In genomic region chr12:92109613-92110012, GRCh38 we compare ENCODE assay signal across 29 cellular contexts. TPM values are rescaled to one million over a fixed set of nuclear protein-coding genes. Genes with fewer than 3 reads are reported as not detected.
DNase-seq lines count a peak whose midpoint lies in the region; ATAC-seq and TF ChIP-seq lines count a peak whose summit lies in the region.
"Had no signal": no experiment of that assay in that cellular context is flagged by ENCODE, and none has a peak within 500 bp of the region (broad histone marks: within the 10 kb centered on the region; RNA-seq: fewer than 3 reads in every experiment).

No MANE protein-coding gene starts in this region.

- H3K9me3 ChIP-seq in CD8-positive, alpha-beta T cell (ENCODE audit: low read length), result no peaks in the 10 kb centered on the region
- H3K9me3 ChIP-seq in T-helper 17 cell (ENCODE audit: control insufficient read depth, low read length, poor library complexity, severe bottlenecking) (no peaks in the 10 kb centered on the region), neutrophil (no peaks in the 10 kb centered on the region)
- H3K9me3 ChIP-seq: ascending aorta, lower lobe of right lung, MG63, testis had no signal

- CTCF ChIA-PET in activated CD4-positive, alpha-beta T cell treated with anti-CD3 and anti-CD28 coated beads for 36 hours (lab: Charles Lee), result no interaction called here
- CTCF ChIA-PET in CD8-positive, alpha-beta T cell (lab: Charles Lee), result no interaction called here

- no peak for TF ChIP-seq CTCF in CD8-positive, alpha-beta T cell (IDR thresholded peaks at IDR 0.05)
- TF ChIP-seq CTCF in neutrophil (IDR thresholded peaks at IDR 0.05) (no peak), type B pancreatic cell (conservative IDR thresholded peaks at IDR 0.05) (no peak)

- H3K9me3 Mint-ChIP-seq in activated CD4-positive, alpha-beta T cell treated with anti-CD3 and anti-CD28 coated beads for 36 hours (ENCODE audit: low read depth), result no peaks in the 10 kb centered on the region
- no peaks in the 10 kb centered on the region for H3K9me3 Mint-ChIP-seq in CD8-positive, alpha-beta T cell
- H3K9me3 Mint-ChIP-seq in type B pancreatic cell, result peaks cover 7% of the 10 kb centered on the region
- H3K9me3 Mint-ChIP-seq: natural killer cell; stimulated activated naive B cell treated with anti-CD40 and anti-IgM and Interleukin-4, amounts not matched to agents 10 μg/mL and 1 μg/mL and 100 μg/mL, for 72 hours had no signal

- peaks cover 83% of the 10 kb centered on the region for H3K4me1 ChIP-seq in CD8-positive, alpha-beta T cell (ENCODE audit: insufficient read depth, low read length)
- H3K4me1 ChIP-seq in neutrophil (ENCODE audit: control insufficient read depth in 1 of 2, insufficient read depth in 1 of 2, low read depth in 1 of 2, low read length in 1 of 2), result peaks cover 56 to 58% of the 10 kb centered on the region in 2 experiments
- H3K4me1 ChIP-seq: ascending aorta had no signal

- no peak overlapping the region for H3K4me3 ChIP-seq in CD8-positive, alpha-beta T cell (ENCODE audit: low read depth, low read length)
- H3K4me3 ChIP-seq in neutrophil (ENCODE audit: low read depth in 1 of 2, low read length in 1 of 2), result no peak overlapping the region
- H3K4me3 ChIP-seq: ascending aorta, cardiac muscle cell, lower lobe of right lung, MG63, PC-9, testis had no signal

- H3K27ac Mint-ChIP-seq in activated CD4-positive, alpha-beta T cell treated with anti-CD3 and anti-CD28 coated beads for 36 hours, result peak overlapping the region; percentile 79
- peak overlapping the region; percentile 80 for H3K27ac Mint-ChIP-seq in CD8-positive, alpha-beta T cell
- H3K27ac Mint-ChIP-seq in T-helper 17 cell, result peak overlapping the region; percentile 12
- no peak overlapping the region for H3K27ac Mint-ChIP-seq in type B pancreatic cell

- H3K27me3 ChIP-seq in CD8-positive, alpha-beta T cell (ENCODE audit: insufficient read depth, low read length), result no peaks in the 10 kb centered on the region
- H3K27me3 ChIP-seq in neutrophil, result no peaks in the 10 kb centered on the region
- H3K27me3 ChIP-seq: ascending aorta, cardiac muscle cell, MG63, testis had no signal

- POLR2A ChIA-PET in activated CD4-positive, alpha-beta T cell treated with anti-CD3 and anti-CD28 coated beads for 36 hours (lab: Charles Lee), result no interaction called here
- POLR2A ChIA-PET in CD8-positive, alpha-beta T cell (lab: Charles Lee), result interaction anchor here (1.1 to 1.4 kb wide), 2 partner anchors 15 to 24 kb away, joined by 3 to 6 read pairs; no protein-coding TSS in a partner anchor

- DNase-seq in activated CD4-positive, alpha-beta T cell treated with anti-CD3 and anti-CD28 coated beads for 36 hours, result peak; percentile 34
- no peak for DNase-seq in activated CD4-positive, alpha-beta T cell treated with anti-CD3 and anti-CD28 coated beads, Interleukin-2, amount 50 U/mL, for 48 hours
- no peak for DNase-seq in CD8-positive, alpha-beta T cell
- DNase-seq in T-helper 17 cell (no peak), NOMO-1 treated with dmso at 0.1 percent for 144 hours (lab: John Stamatoyannopoulos, UW; ENCODE audit: unreplicated experiment) (no peak), type B pancreatic cell (ENCODE audit: extremely low spot score, unreplicated experiment) (no peak)
- DNase-seq: 8988T; activated CD4-positive, alpha-beta T cell treated with anti-CD3 and anti-CD28 coated beads for 4 hours; activated naive CD4-positive, alpha-beta T cell; effector CD4-positive, alpha-beta T cell; GOT3; hypothalamus; KG1; lower lobe of right lung; MG63; natural killer cell; NCI-H1105; NCI-H187 treated with DMSO at 0.1 percent for 48 hours; NCI-H2171; NCI-H510A; NK-92 treated with Interleukin-12 subunit alpha and Interleukin-12 subunit beta, amount 100 ng/mL, for 24 hours; PC-9; SHP77; stimulated activated naive B cell treated with anti-CD40 and anti-IgM and Interleukin-4, amounts not matched to agents 10 μg/mL and 1 μg/mL and 100 μg/mL, for 72 hours; testis had no signal

- peaks cover 4% of the 10 kb centered on the region for H3K36me3 Mint-ChIP-seq in activated CD4-positive, alpha-beta T cell treated with anti-CD3 and anti-CD28 coated beads for 36 hours (ENCODE audit: low read depth)
- peaks cover 4% of the 10 kb centered on the region for H3K36me3 Mint-ChIP-seq in CD8-positive, alpha-beta T cell
- H3K36me3 Mint-ChIP-seq in T-helper 17 cell (ENCODE audit: low read depth) (peaks cover 3% of the 10 kb centered on the region), type B pancreatic cell (peaks cover 4% of the 10 kb centered on the region)
- H3K36me3 Mint-ChIP-seq: natural killer cell had no signal

- H3K4me1 Mint-ChIP-seq in activated CD4-positive, alpha-beta T cell treated with anti-CD3 and anti-CD28 coated beads for 36 hours, result peaks cover 77% of the 10 kb centered on the region
- peaks cover 84% of the 10 kb centered on the region for H3K4me1 Mint-ChIP-seq in CD8-positive, alpha-beta T cell (ENCODE audit: low read depth)
- H3K4me1 Mint-ChIP-seq in T-helper 17 cell, result peaks cover 43% of the 10 kb centered on the region
- peaks cover 43% of the 10 kb centered on the region for H3K4me1 Mint-ChIP-seq in type B pancreatic cell (ENCODE audit: unreplicated experiment)

- H3K4me3 Mint-ChIP-seq in activated CD4-positive, alpha-beta T cell treated with anti-CD3 and anti-CD28 coated beads for 36 hours, result peak overlapping the region; percentile 37
- peak overlapping the region; percentile 71 for H3K4me3 Mint-ChIP-seq in CD8-positive, alpha-beta T cell
- H3K4me3 Mint-ChIP-seq in T-helper 17 cell (no peak overlapping the region), type B pancreatic cell (no peak overlapping the region)
- H3K4me3 Mint-ChIP-seq: natural killer cell; stimulated activated naive B cell treated with anti-CD40 and anti-IgM and Interleukin-4, amounts not matched to agents 10 μg/mL and 1 μg/mL and 100 μg/mL, for 72 hours had no signal

- no peak for ATAC-seq in activated CD4-positive, alpha-beta T cell treated with anti-CD3 and anti-CD28 coated beads for 36 hours
- peak; percentile 22 for ATAC-seq in CD8-positive, alpha-beta T cell
- ATAC-seq in T-helper 17 cell, result no peak
- no peak for ATAC-seq in HG02973 (IDR thresholded peaks at IDR 0.05; ENCODE audit: unreplicated experiment)
- ATAC-seq: natural killer cell; stimulated activated naive B cell treated with anti-CD40 and anti-IgM and Interleukin-4, amounts not matched to agents 10 μg/mL and 1 μg/mL and 100 μg/mL, for 72 hours had no signal

- no peaks in the 10 kb centered on the region for H3K27me3 Mint-ChIP-seq in activated CD4-positive, alpha-beta T cell treated with anti-CD3 and anti-CD28 coated beads for 36 hours
- no peaks in the 10 kb centered on the region for H3K27me3 Mint-ChIP-seq in CD8-positive, alpha-beta T cell (ENCODE audit: low read depth)
- H3K27me3 Mint-ChIP-seq in T-helper 17 cell (no peaks in the 10 kb centered on the region), type B pancreatic cell (no peaks in the 10 kb centered on the region)
- H3K27me3 Mint-ChIP-seq: stimulated activated naive B cell treated with anti-CD40 and anti-IgM and Interleukin-4, amounts not matched to agents 10 μg/mL and 1 μg/mL and 100 μg/mL, for 72 hours had no signal

- intact Hi-C loops in activated CD4-positive, alpha-beta T cell treated with anti-CD3 and anti-CD28 coated beads for 36 hours (cut with DNase I, micrococcal nuclease), result loop anchor here in 1 of 2 experiments (2.0 kb wide), 1 partner anchor 27 kb away; no protein-coding TSS in a partner anchor
- intact Hi-C loops in CD8-positive, alpha-beta T cell (cut with DNase I, micrococcal nuclease), result loop anchor here (2.0 to 5.0 kb wide), 4 partner anchors 13 to 122 kb away; no protein-coding TSS in a partner anchor

- H3K27ac ChIP-seq in CD8-positive, alpha-beta T cell (ENCODE audit: low read depth, low read length), result no peak overlapping the region
- peak overlapping the region; percentile 83 for H3K27ac ChIP-seq in neutrophil
- H3K27ac ChIP-seq: ascending aorta, PC-9, testis had no signal

- no peaks in the 10 kb centered on the region for H3K36me3 ChIP-seq in CD8-positive, alpha-beta T cell (ENCODE audit: insufficient read depth, low read length)
- no peaks in the 10 kb centered on the region for H3K36me3 ChIP-seq in neutrophil
- H3K36me3 ChIP-seq: ascending aorta, cardiac muscle cell, lower lobe of right lung, MG63 had no signal

RNA-seq across cellular contexts. Expression of gene BTG1, which starts 36.0 kb away (rescaled TPM):
- 100 to 1,000 TPM in 1 of 2 experiments, 10 to 100 TPM in 1; 76.6 to 131 TPM for total RNA-seq in activated CD4-positive, alpha-beta T cell treated with anti-CD3 and anti-CD28 coated beads for 36 hours
- 1,000 to 10,000 TPM; 1,847 to 1,850 TPM for total RNA-seq in CD8-positive, alpha-beta T cell
- total RNA-seq in T-helper 17 cell (1,000 to 10,000 TPM; 1,109 to 1,137 TPM), type B pancreatic cell (ENCODE audit: low replicate concordance) (111 and 116 TPM in 2 replicates)

Comparison
In these comparisons a context has a peak if more than half of its experiments do, and no peak if none do; other contexts are left out.
1. H3K4me3 Mint-ChIP-seq: peak in activated CD4-positive, alpha-beta T cell treated with anti-CD3 and anti-CD28 coated beads for 36 hours (single experiment) and CD8-positive, alpha-beta T cell (single experiment); none in T-helper 17 cell (single experiment) and type B pancreatic cell (single experiment).